Comparison of ENCODE assay signal across 28 cellular contexts in the genomic region with DNA sequence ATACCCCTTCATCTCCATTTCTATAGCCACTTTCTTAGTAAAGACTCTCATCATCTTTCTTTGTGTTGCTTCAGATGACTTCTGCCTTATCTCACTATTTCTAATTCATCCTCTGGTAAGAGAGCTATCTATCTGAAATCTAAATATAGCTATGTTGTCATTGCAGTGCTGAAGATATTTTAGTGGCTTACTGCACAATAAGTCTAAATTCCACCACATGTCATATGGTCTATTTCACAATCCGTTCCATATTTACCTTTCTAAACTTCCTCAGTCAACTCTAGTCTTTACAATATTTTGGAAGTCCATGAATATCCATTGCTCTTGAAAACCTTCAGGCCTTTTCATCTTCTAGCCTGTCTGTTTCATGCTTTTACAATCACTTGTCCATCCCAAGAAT.
A peak's percentile ranks its signal among the peaks of the same experiment; 100 is the strongest.
DNase-seq lines count a peak whose midpoint lies in the region; ATAC-seq, FAIRE-seq and TF ChIP-seq lines count a peak whose summit lies in the region.
"Had no signal": no experiment of that assay in that cellular context is flagged by ENCODE, and none has a peak within 500 bp of the region (broad histone marks: within the 10 kb centered on the region; RNA-seq: fewer than 3 reads in every experiment).

No MANE protein-coding gene starts in this region.

- H3K27me3 ChIP-seq in liver (ENCODE audit: control insufficient read depth in 4 of 4, insufficient read depth in 4 of 4, low read length in 3 of 4) (no peaks in the 10 kb centered on the region), smooth muscle cell (ENCODE audit: low read depth) (no peaks in the 10 kb centered on the region)

- no peak overlapping the region for H2AFZ ChIP-seq in smooth muscle cell (ENCODE audit: low read depth)

- H3K9me3 ChIP-seq in liver (ENCODE audit: control insufficient read depth in 4 of 4, low read length in 3 of 4) (no peaks in the 10 kb centered on the region), smooth muscle cell (replicated peaks; ENCODE audit: low read depth) (no peaks in the 10 kb centered on the region)
- H3K9me3 ChIP-seq: Caco-2 had no signal

- intact Hi-C loops in sciatic nerve (cut with DNase I) = no loop called here

- H3K36me3 ChIP-seq in liver (ENCODE audit: control insufficient read depth in 4 of 4, insufficient read depth in 3 of 4, low read depth in 1 of 4, low read length in 3 of 4) (no peaks in the 10 kb centered on the region), smooth muscle cell (ENCODE audit: low read depth) (no peaks in the 10 kb centered on the region)

- DNase-seq in SIG-M5 treated with dmso at 0.1 percent for 504 hours (lab: John Stamatoyannopoulos, UW; ENCODE audit: unreplicated experiment) = peak; percentile 18
- no peak for DNase-seq in SIG-M5 (lab: John Stamatoyannopoulos, UW)
- DNase-seq in smooth muscle cell (lab: John Stamatoyannopoulos, UW; ENCODE audit: unreplicated experiment) = no peak
- DNase-seq in sciatic nerve (ENCODE audit: low spot score) = no peak
- no peak for DNase-seq in cerebellum (ENCODE audit: low spot score)
- DNase-seq in activated CD8-positive, alpha-beta memory T cell treated with anti-CD3 and anti-CD28 coated beads, Interleukin-2, amount 50 U/mL, for 4 hours = no peak
- DNase-seq: Caco-2; CD8-positive, alpha-beta T cell; EL; GDM1; NCI-H1105 treated with DMSO at 0.1 percent for 48 hours; NCI-H146; NCI-H1930; NCI-H2107; NCI-H446; NCI-H524 treated with DMSO at 0.1 percent for 48 hours; SHP77 had no signal

- ATAC-seq in sciatic nerve = no peak
- ATAC-seq: CD8-positive, alpha-beta T cell; GM12878; HCT116; Panc1 had no signal

- H3K4me1 ChIP-seq in liver (ENCODE audit: control insufficient read depth in 4 of 4, insufficient read depth in 4 of 4, low read length in 3 of 4) = peaks cover 0 to 2% (median 0%) of the 10 kb centered on the region in 4 donors
- H3K4me1 ChIP-seq in smooth muscle cell (ENCODE audit: low read depth) = no peaks in the 10 kb centered on the region
- H3K4me1 ChIP-seq: Caco-2 had no signal

- H3K79me2 ChIP-seq in smooth muscle cell (ENCODE audit: low read depth) = no peaks in the 10 kb centered on the region

- H3K9ac ChIP-seq in liver (ENCODE audit: low read depth in 1 of 2, low read length in 2 of 2) (no peak overlapping the region), smooth muscle cell (ENCODE audit: low read depth) (no peak overlapping the region)

- no peak overlapping the region for H3K4me3 ChIP-seq in liver (ENCODE audit: low read depth in 1 of 3, low read length in 3 of 3)
- no peak overlapping the region for H3K4me3 ChIP-seq in smooth muscle cell
- H3K4me3 ChIP-seq: GM12878, SK-N-MC had no signal

- peak in 1 of 2 donors; percentile 34 for TF ChIP-seq RAD21 in liver (IDR thresholded peaks at IDR 0.05)

- TF ChIP-seq CTCF in liver (IDR thresholded peaks at IDR 0.05; ENCODE audit: low read depth, low read length, missing input control) (no peak), smooth muscle cell (IDR thresholded peaks at IDR 0.05; ENCODE audit: borderline replicate concordance, insufficient read depth, poor library complexity, severe bottlenecking) (no peak)

- no peak overlapping the region for H3K4me2 ChIP-seq in smooth muscle cell

- H3K27ac ChIP-seq in liver (ENCODE audit: low read depth in 1 of 2, low read length in 2 of 2) (no peak overlapping the region), smooth muscle cell (ENCODE audit: low read depth) (no peak overlapping the region)
- H3K27ac ChIP-seq: 22Rv1, C4-2B, HL-60, RWPE1, SK-N-MC had no signal

- H4K20me1 ChIP-seq in smooth muscle cell (ENCODE audit: low read depth) = no peaks in the 10 kb centered on the region

- peak; percentile 51 for FAIRE-seq in colon (lab: Jason Lieb, UNC)
- FAIRE-seq: GM12878, GM19239 had no signal

- 15% methylated on average over 1 of the region's 1 CpG for WGBS in liver
- WGBS in smooth muscle cell (ENCODE audit: low lambda C conversion rate) = 96% methylated on average over 1 of the region's 1 CpG

- no peaks in the 10 kb centered on the region for H3F3A ChIP-seq in smooth muscle cell (ENCODE audit: low read depth)

TF ChIP-seq in liver, 16 proteins besides CTCF, POLR2A, EP300 and RAD21:
- TF ChIP-seq ZBTB33 (IDR thresholded peaks at IDR 0.05) = peak; percentile 45
- TF ChIP-seq JUND (IDR thresholded peaks at IDR 0.05) = peak; percentile 70 to 76
- peak; percentile 24 for TF ChIP-seq ATF3 (IDR thresholded peaks at IDR 0.05)
- peak; percentile 49 for TF ChIP-seq MAX (IDR thresholded peaks at IDR 0.05)
- peak; percentile 90 for TF ChIP-seq FOXA2 (IDR thresholded peaks at IDR 0.05)
- peak; percentile 85 to 88 for TF ChIP-seq HNF4A (conservative IDR thresholded peaks at IDR 0.05)
- TF ChIP-seq, protein P1, sequence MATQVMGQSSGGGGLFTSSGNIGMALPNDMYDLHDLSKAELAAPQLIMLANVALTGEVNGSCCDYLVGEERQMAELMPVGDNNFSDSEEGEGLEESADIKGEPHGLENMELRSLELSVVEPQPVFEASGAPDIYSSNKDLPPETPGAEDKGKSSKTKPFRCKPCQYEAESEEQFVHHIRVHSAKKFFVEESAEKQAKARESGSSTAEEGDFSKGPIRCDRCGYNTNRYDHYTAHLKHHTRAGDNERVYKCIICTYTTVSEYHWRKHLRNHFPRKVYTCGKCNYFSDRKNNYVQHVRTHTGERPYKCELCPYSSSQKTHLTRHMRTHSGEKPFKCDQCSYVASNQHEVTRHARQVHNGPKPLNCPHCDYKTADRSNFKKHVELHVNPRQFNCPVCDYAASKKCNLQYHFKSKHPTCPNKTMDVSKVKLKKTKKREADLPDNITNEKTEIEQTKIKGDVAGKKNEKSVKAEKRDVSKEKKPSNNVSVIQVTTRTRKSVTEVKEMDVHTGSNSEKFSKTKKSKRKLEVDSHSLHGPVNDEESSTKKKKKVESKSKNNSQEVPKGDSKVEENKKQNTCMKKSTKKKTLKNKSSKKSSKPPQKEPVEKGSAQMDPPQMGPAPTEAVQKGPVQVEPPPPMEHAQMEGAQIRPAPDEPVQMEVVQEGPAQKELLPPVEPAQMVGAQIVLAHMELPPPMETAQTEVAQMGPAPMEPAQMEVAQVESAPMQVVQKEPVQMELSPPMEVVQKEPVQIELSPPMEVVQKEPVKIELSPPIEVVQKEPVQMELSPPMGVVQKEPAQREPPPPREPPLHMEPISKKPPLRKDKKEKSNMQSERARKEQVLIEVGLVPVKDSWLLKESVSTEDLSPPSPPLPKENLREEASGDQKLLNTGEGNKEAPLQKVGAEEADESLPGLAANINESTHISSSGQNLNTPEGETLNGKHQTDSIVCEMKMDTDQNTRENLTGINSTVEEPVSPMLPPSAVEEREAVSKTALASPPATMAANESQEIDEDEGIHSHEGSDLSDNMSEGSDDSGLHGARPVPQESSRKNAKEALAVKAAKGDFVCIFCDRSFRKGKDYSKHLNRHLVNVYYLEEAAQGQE (IDR thresholded peaks at IDR 0.05) = peak; percentile 30
- TF ChIP-seq TAF1 (conservative IDR thresholded peaks at IDR 0.05) = no peak
- peak in 1 of 2 donors; percentile 68 for TF ChIP-seq RXRA (IDR thresholded peaks at IDR 0.05)
- TF ChIP-seq EGR1 (IDR thresholded peaks at IDR 0.05; ENCODE audit: low read depth in 2 of 2) = peak in 1 of 2 donors; percentile 33
- peak; percentile 53 for TF ChIP-seq SP1 (IDR thresholded peaks at IDR 0.05)
- TF ChIP-seq GABPA (IDR thresholded peaks at IDR 0.05 in 1 of 2, conservative IDR thresholded peaks at IDR 0.05 in 1 of 2) = no peak
- no peak for TF ChIP-seq NR2F2 (IDR thresholded peaks at IDR 0.05)
- TF ChIP-seq FOXA1 (IDR thresholded peaks at IDR 0.05) = peak; percentile 83
- peak; percentile 36 for TF ChIP-seq HNF4G (IDR thresholded peaks at IDR 0.05)
- TF ChIP-seq YY1 (IDR thresholded peaks at IDR 0.05) = peak; percentile 32
